In genomic region chr1:54248966-54249365, GRCh38 we compare ENCODE assay signal across 12 cellular contexts. TPM values are rescaled to one million over a fixed set of nuclear protein-coding genes. Genes with fewer than 3 reads are reported as not detected.
DNase-seq lines count a peak whose midpoint lies in the region; ATAC-seq and TF ChIP-seq lines count a peak whose summit lies in the region.
"Had no signal": no experiment of that assay in that cellular context is flagged by ENCODE, and none has a peak within 500 bp of the region (broad histone marks: within the 10 kb centered on the region; RNA-seq: fewer than 3 reads in every experiment).

No MANE protein-coding gene starts in this region.

- no peaks in the 10 kb centered on the region for H3K9me3 ChIP-seq in HEK293 (ENCODE audit: control insufficient read depth, insufficient read depth, low read depth, low read length)
- no peaks in the 10 kb centered on the region for H3K9me3 ChIP-seq in psoas muscle
- no peaks in the 10 kb centered on the region for H3K9me3 ChIP-seq in right atrium auricular region

- POLR2A ChIA-PET in HEK293 (lab: Yijun Ruan, JAX) = no interaction called here

- H3K4me3 ChIP-seq in HEK293 (ENCODE audit: low read depth, low read length) (no peak overlapping the region), choroid plexus epithelial cell (ENCODE audit: low read depth, low read length) (no peak overlapping the region), psoas muscle (no peak overlapping the region), right atrium auricular region (no peak overlapping the region)

- intact Hi-C loops in psoas muscle (cut with DNase I) = no loop called here

- peak in 2 of 4 donors; percentile 15 to 62 for ATAC-seq in psoas muscle

- H3K27ac ChIP-seq in HEK293 (ENCODE audit: extremely low read depth, low read depth, low read length) = no peak overlapping the region
- peak overlapping the region; percentile 41 for H3K27ac ChIP-seq in psoas muscle
- H3K27ac ChIP-seq in right atrium auricular region = no peak overlapping the region

- H3K4me1 ChIP-seq in HEK293 (ENCODE audit: control insufficient read depth, insufficient read depth, low read length) (0 out of 2 replicates have a peak, but pooled peaks cover 2% of the 10 kb centered on the region), psoas muscle (peaks cover 4% of the 10 kb centered on the region), right atrium auricular region (peaks cover 0 to 7% of the 10 kb centered on the region in 2 donors)

- CTCF ChIA-PET in HEK293 (lab: Yijun Ruan, JAX) = no interaction called here

- 54 to 62% (median 61%) methylated on average over 4 of the region's 4 CpGs for WGBS in psoas muscle, 3 donors

- H3K27me3 ChIP-seq in psoas muscle (ENCODE audit: insufficient read depth in 3 of 3, low read length in 2 of 3) = no peaks in the 10 kb centered on the region
- no peaks in the 10 kb centered on the region for H3K27me3 ChIP-seq in right atrium auricular region

- no peak for TF ChIP-seq CTCF in HEK293 (tag by site-specific recombination; IDR thresholded peaks at IDR 0.05)
- TF ChIP-seq CTCF in choroid plexus epithelial cell (conservative IDR thresholded peaks at IDR 0.05; ENCODE audit: low read depth, low read length) = no peak
- TF ChIP-seq CTCF in psoas muscle (IDR thresholded peaks at IDR 0.05) = no peak
- TF ChIP-seq CTCF in right atrium auricular region (IDR thresholded peaks at IDR 0.05) = no peak

- DNase-seq in EH (ENCODE audit: low read depth) (peak; percentile 30), choroid plexus epithelial cell (ENCODE audit: low read depth) (peak; percentile 15), psoas muscle (no peak), right atrium auricular region (ENCODE audit: low spot score) (no peak), NCI-H69 (lab: John Stamatoyannopoulos, UW) (no peak)
- DNase-seq in activated effector memory CD4-positive, alpha-beta T cell treated with Interleukin-2 at 50 U/mL for 16 hours = no peak
- DNase-seq: activated naive CD4-positive, alpha-beta T cell treated with anti-CD3 and anti-CD28 coated beads for 36 hours; mesendoderm; NCI-H2029; NCI-H510A treated with DMSO at 0.1 percent for 48 hours; nucleus accumbens had no signal

- peaks cover 0 to 40% of the 10 kb centered on the region in 2 experiments; a peak in 1 of 3 replicates for H3K36me3 ChIP-seq in HEK293 (ENCODE audit: control insufficient read depth in 2 of 2, insufficient read depth in 1 of 2, low read length in 2 of 2)
- peaks cover 0 to 44% of the 10 kb centered on the region in 2 donors for H3K36me3 ChIP-seq in psoas muscle (ENCODE audit: insufficient read depth in 1 of 2, low read depth in 1 of 2)
- H3K36me3 ChIP-seq in right atrium auricular region = peaks cover 15% of the 10 kb centered on the region

TF ChIP-seq in HEK293, 187 proteins besides CTCF, POLR2A, EP300 and RAD21:
- TF ChIP-seq ZBTB11 (tag by site-specific recombination; conservative IDR thresholded peaks at IDR 0.05; ENCODE audit: low read depth) (no peak), ZNF626 (tag by site-specific recombination; IDR thresholded peaks at IDR 0.05) (no peak), ZNF600 (tag by site-specific recombination; IDR thresholded peaks at IDR 0.05) (peak; percentile 36; the same call in 1 of the 2 replicates)

RNA-seq across cellular contexts. Expression of gene MRPL37, which starts 49.0 kb away (rescaled TPM):
- total RNA-seq in psoas muscle (100 to 1,000 TPM in 3 of 4 donors, 10 to 100 TPM in 1; 89.6 to 109 (median 102) TPM), right atrium auricular region (10 to 100 TPM; 63.1 to 75.9 TPM)
- 100 to 1,000 TPM in 1 of 3 donors, 10 to 100 TPM in 2; 68.9 to 100 (median 87.5) TPM for polyA plus RNA-seq in psoas muscle

RNA-seq across cellular contexts. Expression of gene CYB5RL, which starts 49.1 kb away (rescaled TPM):
- total RNA-seq in psoas muscle (1 to 10 TPM; 2.8 to 6.4 (median 3.3) TPM), right atrium auricular region (1 to 10 TPM; 2.0 to 3.5 TPM)
- polyA plus RNA-seq in psoas muscle = 1 to 10 TPM in 2 of 3 donors, under 1 TPM in 1; 0.89 to 3.4 (median 1.0) TPM

Comparison
In these comparisons a context has a peak if more than half of its experiments do, and no peak if none do; other contexts are left out.
1. DNase-seq: peak in EH (single experiment) and choroid plexus epithelial cell (single experiment); none in psoas muscle (0 of 2), right atrium auricular region (single experiment), activated effector memory CD4-positive, alpha-beta T cell treated with Interleukin-2 at 50 U/mL for 16 hours (single experiment) and NCI-H69 (single experiment).